In the genomic region with DNA sequence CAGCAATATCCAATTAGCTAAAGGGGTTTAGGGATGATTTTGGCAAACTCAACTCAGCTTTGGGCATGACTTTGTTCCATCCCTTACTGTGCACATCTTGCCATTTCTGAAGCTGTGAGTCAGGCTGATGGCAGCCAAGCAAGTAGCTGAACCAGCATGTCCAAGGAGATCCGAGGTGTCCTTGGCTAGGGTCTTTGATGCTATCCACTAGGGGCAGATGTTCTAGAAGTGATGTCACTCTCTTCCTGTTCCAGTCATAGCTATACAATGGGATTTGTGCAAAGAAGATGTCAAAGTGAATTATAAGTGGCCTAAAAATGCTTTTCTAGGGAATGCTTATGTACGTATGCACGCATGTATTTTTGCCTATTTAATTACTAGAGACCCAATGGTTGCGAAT, we compare ENCODE assay signal across 1 cellular context.
TF ChIP-seq lines count a peak whose summit lies in the region.

No MANE protein-coding gene starts in this region.

TF ChIP-seq in IMR-90, 13 proteins besides CTCF, POLR2A, EP300 and RAD21:
- TF ChIP-seq CHD1 (IDR thresholded peaks at IDR 0.05; ENCODE audit: low read depth, low read length) (no peak), BHLHE40 (IDR thresholded peaks at IDR 0.05; ENCODE audit: low read depth, low read length) (no peak), RCOR1 (IDR thresholded peaks at IDR 0.05; ENCODE audit: insufficient replicate concordance, low read length) (no peak), MAFK (IDR thresholded peaks at IDR 0.05; ENCODE audit: low read depth, low read length) (peak; percentile 20; the same call in 1 of the 2 replicates)
- TF ChIP-seq, protein P1, sequence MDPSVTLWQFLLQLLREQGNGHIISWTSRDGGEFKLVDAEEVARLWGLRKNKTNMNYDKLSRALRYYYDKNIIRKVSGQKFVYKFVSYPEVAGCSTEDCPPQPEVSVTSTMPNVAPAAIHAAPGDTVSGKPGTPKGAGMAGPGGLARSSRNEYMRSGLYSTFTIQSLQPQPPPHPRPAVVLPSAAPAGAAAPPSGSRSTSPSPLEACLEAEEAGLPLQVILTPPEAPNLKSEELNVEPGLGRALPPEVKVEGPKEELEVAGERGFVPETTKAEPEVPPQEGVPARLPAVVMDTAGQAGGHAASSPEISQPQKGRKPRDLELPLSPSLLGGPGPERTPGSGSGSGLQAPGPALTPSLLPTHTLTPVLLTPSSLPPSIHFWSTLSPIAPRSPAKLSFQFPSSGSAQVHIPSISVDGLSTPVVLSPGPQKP (IDR thresholded peaks at IDR 0.05; ENCODE audit: borderline replicate concordance, low read depth, low read length), result no peak
